In the genomic region with DNA sequence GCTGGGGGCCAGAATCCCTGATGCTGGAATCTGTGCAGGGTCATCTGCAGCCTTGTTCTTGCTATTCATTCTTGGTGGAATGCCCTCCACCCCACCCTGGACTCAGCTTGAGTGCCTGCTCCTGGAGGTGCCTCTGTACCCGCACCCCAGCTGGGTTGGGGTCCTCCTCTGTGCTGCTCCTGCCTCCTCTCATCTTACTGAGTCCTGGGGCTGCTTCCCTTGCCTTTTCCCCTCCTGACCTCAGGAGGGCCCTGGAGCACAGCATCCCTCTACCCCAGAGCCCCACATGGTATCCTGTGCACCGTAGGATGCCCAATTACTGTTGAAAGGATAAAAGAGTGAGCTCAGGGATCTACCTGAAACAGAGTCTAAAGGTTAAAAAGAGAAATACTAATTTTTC, we compare ENCODE assay signal across 32 cellular contexts.
DNase-seq lines count a peak whose midpoint lies in the region; ATAC-seq, FAIRE-seq and TF ChIP-seq lines count a peak whose summit lies in the region.
"Had no signal": no experiment of that assay in that cellular context is flagged by ENCODE, and none has a peak within 500 bp of the region (broad histone marks: within the 10 kb centered on the region; RNA-seq: fewer than 3 reads in every experiment).

No MANE protein-coding gene starts in this region.

- no peak overlapping the region for H3K27ac Mint-ChIP-seq in CD14-positive monocyte
- H3K27ac Mint-ChIP-seq: activated naive CD4-positive, alpha-beta T cell treated with anti-CD3 and anti-CD28 coated beads for 36 hours; stimulated activated naive B cell treated with anti-CD40 and anti-IgM and Interleukin-4, amounts not matched to agents 10 μg/mL and 1 μg/mL and 100 μg/mL, for 72 hours had no signal

- no peak for ATAC-seq in HG03521 (IDR thresholded peaks at IDR 0.05; ENCODE audit: unreplicated experiment)
- ATAC-seq: activated T-cell treated with anti-CD3 and anti-CD28 coated beads, Interleukin-2, amount 50 U/mL, for 4 hours; heart left ventricle; naive thymus-derived CD4-positive, alpha-beta T cell; stimulated activated naive B cell treated with anti-CD40 and anti-IgM and Interleukin-4, amounts not matched to agents 10 μg/mL and 1 μg/mL and 100 μg/mL, for 72 hours had no signal

- peaks cover 0 to 6% (median 0%) of the 10 kb centered on the region in 7 donors for H3K9me3 Mint-ChIP-seq in CD14-positive monocyte
- H3K9me3 Mint-ChIP-seq: activated naive CD4-positive, alpha-beta T cell treated with anti-CD3 and anti-CD28 coated beads for 36 hours; activated T-cell treated with anti-CD3 and anti-CD28 coated beads, Interleukin-2, amount 50 U/mL, for 4 hours; naive thymus-derived CD4-positive, alpha-beta T cell; stimulated activated naive B cell treated with anti-CD40 and anti-IgM and Interleukin-4, amounts not matched to agents 10 μg/mL and 1 μg/mL and 100 μg/mL, for 72 hours had no signal

- H3K36me3 Mint-ChIP-seq in CD14-positive monocyte: no peaks in the 10 kb centered on the region
- H3K36me3 Mint-ChIP-seq: naive thymus-derived CD4-positive, alpha-beta T cell; stimulated activated naive B cell treated with anti-CD40 and anti-IgM and Interleukin-4, amounts not matched to agents 10 μg/mL and 1 μg/mL and 100 μg/mL, for 72 hours had no signal

- DNase-seq in DMS53 (lab: John Stamatoyannopoulos, UW): peak; percentile 9
- no peak for DNase-seq in DMS53 treated with DMSO at 0.1 percent for 48 hours (lab: John Stamatoyannopoulos, UW; ENCODE audit: unreplicated experiment)
- DNase-seq in CD14-positive monocyte (ENCODE audit: low spot score): peak; percentile 19
- peak; percentile 78 for DNase-seq in NCI-H69 (lab: John Stamatoyannopoulos, UW)
- peak; percentile 57 for DNase-seq in mesenteric fat pad (ENCODE audit: low spot score)
- no peak for DNase-seq in activated T-cell treated with anti-CD3 and anti-CD28 coated beads, Interleukin-2, amount 50 U/mL, for 48 hours
- no peak for DNase-seq in GM12892 (ENCODE audit: insufficient read length)
- DNase-seq: 8988T; activated CD4-positive, alpha-beta T cell treated with anti-CD3 and anti-CD28 coated beads for 48 hours; activated naive CD4-positive, alpha-beta T cell treated with anti-CD3 and anti-CD28 coated beads for 36 hours; activated T-cell treated with anti-CD3 and anti-CD28 coated beads, Interleukin-2, amount 50 U/mL, for 4 hours; amniotic stem cell; brain microvascular endothelial cell; cerebellar nuclear complex; dermis blood vessel endothelial cell; EL; foreskin fibroblast; Karpas-422; kidney; naive thymus-derived CD4-positive, alpha-beta T cell; NCI-H446 treated with DMSO at 0.1 percent for 48 hours; occipital lobe; SJCRH30; stimulated activated naive B cell treated with anti-CD40 and anti-IgM and Interleukin-4, amounts not matched to agents 10 μg/mL and 1 μg/mL and 100 μg/mL, for 72 hours; substantia nigra; T-helper 9 cell; trophoblast cell had no signal

- H3K27me3 Mint-ChIP-seq in CD14-positive monocyte (ENCODE audit: low read depth in 3 of 3): peaks cover 56 to 72% (median 64%) of the 10 kb centered on the region in 3 donors

- peak overlapping the region in 1 of 2 donors; percentile 62 for H3K4me3 Mint-ChIP-seq in CD14-positive monocyte
- H3K4me3 Mint-ChIP-seq: activated naive CD4-positive, alpha-beta T cell treated with anti-CD3 and anti-CD28 coated beads for 36 hours; activated T-cell treated with anti-CD3 and anti-CD28 coated beads, Interleukin-2, amount 50 U/mL, for 4 hours; naive thymus-derived CD4-positive, alpha-beta T cell; stimulated activated naive B cell treated with anti-CD40 and anti-IgM and Interleukin-4, amounts not matched to agents 10 μg/mL and 1 μg/mL and 100 μg/mL, for 72 hours had no signal

- intact Hi-C loops in CD14-positive monocyte (cut with micrococcal nuclease): no loop called here

- TF ChIP-seq CTCF in CD14-positive monocyte (IDR thresholded peaks at IDR 0.05): no peak

- peaks cover 10% of the 10 kb centered on the region for H3K4me1 Mint-ChIP-seq in CD14-positive monocyte

- no peak for TF ChIP-seq POLR2A in GM12892 (IDR thresholded peaks at IDR 0.05; ENCODE audit: low read depth, low read length)

- no peak for FAIRE-seq in GM12892 (lab: Jason Lieb, UNC)
- FAIRE-seq: endometrium, H54, kidney, RCC 7860 had no signal

Comparison
In these comparisons a context has a peak if more than half of its experiments do, and no peak if none do; other contexts are left out.
1. DNase-seq: peak in DMS53 (single experiment), CD14-positive monocyte (single experiment), NCI-H69 (single experiment) and mesenteric fat pad (single experiment); none in DMS53 treated with DMSO at 0.1 percent for 48 hours (single experiment), activated T-cell treated with anti-CD3 and anti-CD28 coated beads, Interleukin-2, amount 50 U/mL, for 48 hours (0 of 2) and GM12892 (single experiment).